Comparison of ENCODE assay signal across 8 cellular contexts in the genomic region with DNA sequence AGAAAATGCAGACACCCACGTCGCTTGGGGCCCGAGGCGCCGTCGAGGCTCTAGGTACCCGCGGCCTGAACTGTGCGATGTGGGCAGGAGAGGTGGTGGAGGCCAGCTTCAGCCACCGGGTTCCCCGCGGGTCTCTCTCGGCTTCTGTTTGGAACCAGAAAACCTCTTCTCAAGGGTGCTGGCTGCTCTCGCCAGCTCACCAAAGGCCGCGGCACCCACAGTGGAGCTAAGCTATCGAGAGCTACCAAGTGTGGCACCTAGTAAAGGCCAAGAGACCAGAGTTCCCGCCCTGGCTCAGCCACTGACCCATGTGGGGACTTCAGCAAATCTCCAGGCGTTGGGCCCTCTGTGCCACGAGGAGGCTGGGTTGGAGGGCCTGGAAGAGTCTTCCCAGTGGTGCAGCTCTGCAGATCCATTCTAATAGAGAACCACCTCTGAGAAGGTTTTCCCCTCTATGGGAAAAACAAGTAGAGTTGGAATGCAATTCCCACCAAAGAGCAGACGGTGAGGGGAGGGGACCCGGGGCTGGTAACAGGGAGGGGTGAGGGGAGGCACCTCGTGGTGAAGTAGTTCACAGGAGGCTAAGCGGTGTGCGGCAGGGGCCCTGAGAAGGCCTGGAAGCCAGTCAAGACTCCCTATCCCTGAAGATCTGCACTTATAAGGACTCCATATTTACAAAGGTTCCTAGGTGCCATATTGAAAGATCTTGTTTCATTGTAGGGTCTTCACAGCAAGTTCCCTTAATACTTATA.
"Had no signal": no experiment of that assay in that cellular context is flagged by ENCODE, and none has a peak within 500 bp of the region (broad histone marks: within the 10 kb centered on the region; RNA-seq: fewer than 3 reads in every experiment).

No MANE protein-coding gene starts in this region.

- H3K4me3 ChIP-seq: GM23338 had no signal

- H3K9ac ChIP-seq: KMS-11 had no signal

- H3K4me2 ChIP-seq: GM23338, KMS-11 had no signal

- H2AFZ ChIP-seq: GM23338 had no signal

- ATAC-seq: GM23338 had no signal

- H3K27ac ChIP-seq: KMS-11 had no signal

- DNase-seq: H9, HCEC 1CT, IMR-90, Karpas-422, KBM-7 had no signal

- FAIRE-seq: HTR-8/SVneo had no signal
